Comparison of ENCODE assay signal across 10 cellular contexts in the genomic region with DNA sequence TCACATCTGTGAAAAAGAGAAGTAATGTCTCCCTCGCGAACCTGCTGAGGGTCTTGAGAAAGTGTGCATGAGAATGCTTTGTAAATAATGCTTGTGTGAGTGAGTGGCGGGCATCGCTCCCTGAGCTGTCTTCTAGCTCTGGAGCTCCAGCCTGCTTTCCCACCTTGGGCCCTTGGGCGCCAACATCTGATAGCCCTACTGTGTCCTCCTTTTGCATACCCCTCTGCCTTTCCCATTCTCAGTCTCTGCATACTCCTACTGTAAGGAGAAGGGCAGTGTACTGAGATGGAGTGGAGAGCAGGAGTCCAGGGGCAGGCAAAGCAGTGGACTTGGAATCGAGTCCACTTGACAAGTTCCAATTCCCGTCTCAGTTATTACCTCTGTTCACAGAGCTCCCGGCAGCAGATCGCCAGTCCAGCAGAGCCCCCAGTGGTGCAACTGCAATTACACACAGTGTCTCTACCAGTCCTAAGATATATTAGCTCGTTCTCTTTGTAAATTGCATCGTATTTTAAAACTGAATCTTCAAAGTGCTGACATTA. TPM values are rescaled to one million over a fixed set of nuclear protein-coding genes. Genes with fewer than 3 reads are reported as not detected.
DNase-seq lines count a peak whose midpoint lies in the region; ATAC-seq, FAIRE-seq and TF ChIP-seq lines count a peak whose summit lies in the region.
"Had no signal": no experiment of that assay in that cellular context is flagged by ENCODE, and none has a peak within 500 bp of the region (broad histone marks: within the 10 kb centered on the region; RNA-seq: fewer than 3 reads in every experiment).

No MANE protein-coding gene starts in this region.

- no peak overlapping the region for H3K14ac ChIP-seq in H1 (ENCODE audit: insufficient read length)
- H3K14ac ChIP-seq in trophoblast cell (ENCODE audit: low read length): no peak overlapping the region

- H3K23ac ChIP-seq in H1 (ENCODE audit: insufficient read length) (no peak overlapping the region), trophoblast cell (ENCODE audit: low read length) (no peak overlapping the region)

- H3K4me2 ChIP-seq in H1 (ENCODE audit: insufficient read depth in 1 of 2, low read depth in 2 of 2, low read length in 2 of 2) (no peak overlapping the region), trophoblast cell (ENCODE audit: low read length) (no peak overlapping the region)

- H2AK5ac ChIP-seq in H1 (ENCODE audit: low read depth, low read length): no peak overlapping the region
- no peak overlapping the region for H2AK5ac ChIP-seq in trophoblast cell (ENCODE audit: low read length)

- no peaks in the 10 kb centered on the region for H3K79me1 ChIP-seq in H1 (ENCODE audit: low read depth, low read length)
- H3K79me1 ChIP-seq in trophoblast cell (ENCODE audit: low read length): no peaks in the 10 kb centered on the region

- H2AFZ ChIP-seq in H1 (ENCODE audit: low read length) (no peak overlapping the region), trophoblast cell (ENCODE audit: insufficient read depth, low read length, poor library complexity) (no peak overlapping the region)

- CTCF ChIA-PET in H1 (lab: Charles Lee; ENCODE audit: partially characterized antibody): interaction anchor here (0.6 to 4.0 kb wide), 18 partner anchors 10 to 441 kb away, joined by 3 to 32 read pairs (median 4); partner anchors contain the start of genes TREML1, TREML2 and TREML4

- TF ChIP-seq CTCF in cardiac muscle cell (IDR thresholded peaks at IDR 0.05; ENCODE audit: low read depth, low read length) (peak; percentile 20), H1 (IDR thresholded peaks at IDR 0.05; ENCODE audit: control extremely low read depth in 1 of 3, insufficient read depth in 1 of 3, low read depth in 1 of 3, low read length in 3 of 3) (peak; percentile 23 to 43 (median 30))

- H3K4me3 ChIP-seq in cardiac muscle cell: no peak overlapping the region
- H3K4me3 ChIP-seq in right cardiac atrium (ENCODE audit: low read length): no peak overlapping the region
- H3K4me3 ChIP-seq in H1 (ENCODE audit: extremely low read depth in 1 of 4, insufficient read depth in 2 of 4, low read depth in 3 of 4, low read length in 4 of 4): no peak overlapping the region
- H3K4me3 ChIP-seq in trophoblast cell (ENCODE audit: low read depth, low read length): no peak overlapping the region

- POLR2A ChIA-PET in H1 (lab: Charles Lee; ENCODE audit: partially characterized antibody): no interaction called here

- no peak overlapping the region for H2BK15ac ChIP-seq in H1 (ENCODE audit: low read length)

- WGBS in right cardiac atrium: 63% methylated on average over 11 of the region's 11 CpGs
- WGBS in H1 (ENCODE audit: extremely low coverage in 1 of 2, insufficient coverage in 1 of 2, insufficient read length in 1 of 2, insufficient replicate concordance in 2 of 2, low coverage in 1 of 2, low lambda C conversion rate in 2 of 2, missing lambda C conversion rate in 1 of 2), 2 experiments: 85% methylated on average over 10 of the region's 11 CpGs; no CpG with 5 or more reads in 1 of the 2 experiments
- no CpG with 5 or more reads among the region's 11 CpGs for WGBS in trophoblast cell (ENCODE audit: extremely low coverage, insufficient coverage, insufficient read length)

- ATAC-seq in right cardiac atrium: no peak

- no peak overlapping the region for H4K91ac ChIP-seq in H1 (replicated peaks; ENCODE audit: insufficient read length, low read length)
- H4K91ac ChIP-seq in trophoblast cell (ENCODE audit: low read depth, low read length): no peak overlapping the region

- no peak overlapping the region for H4K5ac ChIP-seq in H1 (ENCODE audit: insufficient read length, low read depth, low read length)

- H3K27me3 ChIP-seq in cardiac muscle cell (peaks cover 10% of the 10 kb centered on the region), right cardiac atrium (ENCODE audit: control insufficient read depth, insufficient read depth) (no peaks in the 10 kb centered on the region), H1 (replicated peaks in 1 of 4; ENCODE audit: control insufficient read depth in 3 of 4, extremely low read depth in 1 of 4, insufficient read depth in 3 of 4, low read length in 3 of 4) (0 out of 7 replicates have a peak, but pooled peaks cover 0 to 2% (median 0%) of the 10 kb centered on the region in 4 experiments), trophoblast cell (ENCODE audit: insufficient read depth, low read length) (no peaks in the 10 kb centered on the region)

- no peak overlapping the region for H2BK20ac ChIP-seq in H1 (ENCODE audit: low read length)

- intact Hi-C loops in right cardiac atrium (cut with DNase I): no loop called here

- H3K27ac ChIP-seq in cardiac muscle cell (no peak overlapping the region), right cardiac atrium (ENCODE audit: low read length) (no peak overlapping the region), H1 (ENCODE audit: low read depth, low read length) (no peak overlapping the region), trophoblast cell (ENCODE audit: low read depth, low read length) (no peak overlapping the region)

- H3K79me2 ChIP-seq in H1 (ENCODE audit: control insufficient read depth in 1 of 2, insufficient read depth in 2 of 2, low read length in 2 of 2): no peaks in the 10 kb centered on the region
- H3K79me2 ChIP-seq in trophoblast cell (ENCODE audit: control insufficient read depth, insufficient read depth, low read length, poor library complexity): no peaks in the 10 kb centered on the region

- H3K36me3 ChIP-seq in cardiac muscle cell (no peaks in the 10 kb centered on the region), H1 (ENCODE audit: control insufficient read depth in 2 of 4, insufficient read depth in 4 of 4, low read length in 3 of 4) (no peaks in the 10 kb centered on the region), trophoblast cell (ENCODE audit: control insufficient read depth in 1 of 2, insufficient read depth in 2 of 2, low read length in 2 of 2) (no peaks in the 10 kb centered on the region)

- H4K8ac ChIP-seq in H1 (ENCODE audit: extremely low read depth, insufficient read depth, low read length) (no peak overlapping the region), trophoblast cell (ENCODE audit: low read depth, low read length) (no peak overlapping the region)

- no peak for DNase-seq in cardiac muscle cell (ENCODE audit: low read depth in 1 of 2, low spot score in 1 of 2)
- no peak for DNase-seq in right cardiac atrium
- DNase-seq in NAMALWA (ENCODE audit: low spot score): peak; percentile 50
- DNase-seq in H1 (ENCODE audit: low read depth in 1 of 2, low spot score in 2 of 2): no peak
- DNase-seq in dedifferentiated amniotic fluid mesenchymal stem cell (ENCODE audit: extremely low spot score): no peak
- no peak for DNase-seq in SW480 (ENCODE audit: low spot score)
- DNase-seq in trophoblast cell: no peak
- DNase-seq in midbrain (lab: John Stamatoyannopoulos, UW): no peak

- no peak for TF ChIP-seq EP300 in H1 (IDR thresholded peaks at IDR 0.05; ENCODE audit: borderline replicate concordance in 1 of 2, low read depth in 2 of 2, low read length in 2 of 2)

- H2BK120ac ChIP-seq in H1 (replicated peaks; ENCODE audit: low read depth, low read length) (no peak overlapping the region), trophoblast cell (ENCODE audit: insufficient read depth, low read length, poor library complexity) (no peak overlapping the region)

- H2BK5ac ChIP-seq in H1 (ENCODE audit: low read depth, low read length): no peak overlapping the region
- no peak overlapping the region for H2BK5ac ChIP-seq in trophoblast cell (ENCODE audit: low read depth, low read length, poor library complexity)

- TF ChIP-seq RAD21 in H1 (IDR thresholded peaks at IDR 0.05 in 1 of 2, conservative IDR thresholded peaks at IDR 0.05 in 1 of 2; ENCODE audit: low read depth in 2 of 2, low read length in 2 of 2): peak; percentile 25 to 47; a peak in 3 of 4 replicates

- H3K18ac ChIP-seq in H1 (ENCODE audit: extremely low read depth, low read length) (no peak overlapping the region), trophoblast cell (ENCODE audit: low read length) (no peak overlapping the region)

- TF ChIP-seq POLR2A in H1 (IDR thresholded peaks at IDR 0.05; ENCODE audit: control extremely low read depth in 1 of 2, low read depth in 2 of 2, low read length in 2 of 2): no peak

- no peak overlapping the region for H2BK12ac ChIP-seq in H1 (ENCODE audit: low read depth, low read length)
- H2BK12ac ChIP-seq in trophoblast cell (ENCODE audit: low read length): no peak overlapping the region

- H4K20me1 ChIP-seq in H1 (replicated peaks in 1 of 2; ENCODE audit: control insufficient read depth in 1 of 2, insufficient read depth in 2 of 2, low read length in 2 of 2): no peaks in the 10 kb centered on the region

- H3K23me2 ChIP-seq in H1 (ENCODE audit: low read depth, low read length): no peaks in the 10 kb centered on the region

- H4K12ac ChIP-seq in trophoblast cell (ENCODE audit: low read depth, low read length): no peak overlapping the region

- no peak for FAIRE-seq in H1 (lab: Jason Lieb, UNC)

- H3K9ac ChIP-seq in H1 (replicated peaks in 1 of 4; ENCODE audit: extremely low read depth in 1 of 4, low read depth in 3 of 4, low read length in 3 of 4): no peak overlapping the region
- H3K9ac ChIP-seq in trophoblast cell (ENCODE audit: low read length): no peak overlapping the region

- H3K56ac ChIP-seq in H1 (replicated peaks; ENCODE audit: insufficient read length, low read depth, low read length): no peak overlapping the region

- no peaks in the 10 kb centered on the region for H3K9me3 ChIP-seq in cardiac muscle cell (ENCODE audit: low read depth)
- no peaks in the 10 kb centered on the region for H3K9me3 ChIP-seq in right cardiac atrium (ENCODE audit: control insufficient read depth, low read length)
- H3K9me3 ChIP-seq in H1 (ENCODE audit: insufficient read depth in 2 of 2, low read depth in 1 of 2, low read length in 1 of 2): no peaks in the 10 kb centered on the region
- H3K9me3 ChIP-seq in trophoblast cell (ENCODE audit: insufficient read depth, low read depth, low read length): no peaks in the 10 kb centered on the region

- H3K4ac ChIP-seq in H1 (replicated peaks; ENCODE audit: insufficient read length, low read depth, low read length): no peak overlapping the region
- H3K4ac ChIP-seq in trophoblast cell (ENCODE audit: low read depth, low read length): no peak overlapping the region

- no peaks in the 10 kb centered on the region for H3K4me1 ChIP-seq in cardiac muscle cell (ENCODE audit: low read depth)
- H3K4me1 ChIP-seq in right cardiac atrium (ENCODE audit: control insufficient read depth, insufficient read depth, low read length): no peaks in the 10 kb centered on the region
- peaks cover 0 to 5% (median 0%) of the 10 kb centered on the region in 4 experiments; a peak in 1 of 7 replicates for H3K4me1 ChIP-seq in H1 (replicated peaks in 1 of 4; ENCODE audit: control insufficient read depth in 3 of 4, insufficient read depth in 4 of 4, low read length in 3 of 4)
- H3K4me1 ChIP-seq in trophoblast cell (ENCODE audit: control insufficient read depth in 1 of 2, insufficient read depth in 2 of 2, low read length in 2 of 2): no peaks in the 10 kb centered on the region

RNA-seq across cellular contexts. Expression of gene NCR2, which starts 0.9 kb away (rescaled TPM):
- total RNA-seq in cardiac muscle cell (not detected in 2 replicates), right cardiac atrium (not detected)
- polyA plus RNA-seq in cardiac muscle cell (not detected in 2 replicates), right cardiac atrium (not detected), H1 (2011; rRNA removed) (not detected in 2 replicates)
- total RNA-seq in H1 (2021; fragmentation: NEBNext Ultra II Directional; extraction: Animal tissue kit (Norgen Biotek cat#: 25700)): not detected in 2 replicates
- not detected for polyA plus RNA-seq in H1 (2011; cell fraction: cytosol; rRNA removed)
- polyA plus RNA-seq in H1 (2011; cell fraction: nucleus; rRNA removed): not detected
- polyA plus RNA-seq in H1 (2012, experiment 1 of 2): not detected in 4 replicates
- polyA plus RNA-seq in H1 (2012, experiment 2 of 2): not detected
- polyA plus RNA-seq in H1 (2013, experiment 1 of 2): not detected
- polyA plus RNA-seq in H1 (2013, experiment 2 of 2): not detected
- polyA minus RNA-seq in H1 (2011; rRNA and poly(A)+ RNA removed): not detected in 2 replicates
- not detected for polyA minus RNA-seq in H1 (2011; cell fraction: cytosol; rRNA and poly(A)+ RNA removed)
- polyA minus RNA-seq in H1 (2011; cell fraction: nucleus; rRNA and poly(A)+ RNA removed): not detected
- polyA plus RNA-seq in trophoblast cell (2013): not detected in 2 replicates
- total RNA-seq: epithelial cell of proximal tubule, mesothelial cell of epicardium had no signal

RNA-seq across cellular contexts. Expression of gene TREM1, which starts 48.1 kb away (rescaled TPM):
- total RNA-seq in cardiac muscle cell: not detected in 2 replicates
- polyA plus RNA-seq in cardiac muscle cell: not detected in 2 replicates
- 1 to 10 TPM in 3 of 4 donors, under 1 TPM in 1; 0.46 to 2.3 (median 1.3) TPM for total RNA-seq in right cardiac atrium
- polyA plus RNA-seq in right cardiac atrium: 1.1 TPM
- total RNA-seq in H1 (2021; fragmentation: NEBNext Ultra II Directional; extraction: Animal tissue kit (Norgen Biotek cat#: 25700)): not detected in 2 replicates
- polyA plus RNA-seq in H1 (2011; rRNA removed): not detected in 2 replicates
- polyA plus RNA-seq in H1 (2011; cell fraction: cytosol; rRNA removed): not detected
- polyA plus RNA-seq in H1 (2011; cell fraction: nucleus; rRNA removed): not detected
- polyA plus RNA-seq in H1 (2012, experiment 1 of 2): not detected in 4 replicates
- polyA plus RNA-seq in H1 (2012, experiment 2 of 2): not detected
- polyA plus RNA-seq in H1 (2013, experiment 1 of 2): not detected
- polyA plus RNA-seq in H1 (2013, experiment 2 of 2): not detected
- not detected in 2 replicates for polyA minus RNA-seq in H1 (2011; rRNA and poly(A)+ RNA removed)
- not detected for polyA minus RNA-seq in H1 (2011; cell fraction: cytosol; rRNA and poly(A)+ RNA removed)
- polyA minus RNA-seq in H1 (2011; cell fraction: nucleus; rRNA and poly(A)+ RNA removed): not detected
- 49.6 and 56.7 TPM in 2 replicates for polyA plus RNA-seq in trophoblast cell (2013)
- total RNA-seq: mesothelial cell of epicardium had no signal
